ENCODE assay signal across 8 cellular contexts in the genomic region with DNA sequence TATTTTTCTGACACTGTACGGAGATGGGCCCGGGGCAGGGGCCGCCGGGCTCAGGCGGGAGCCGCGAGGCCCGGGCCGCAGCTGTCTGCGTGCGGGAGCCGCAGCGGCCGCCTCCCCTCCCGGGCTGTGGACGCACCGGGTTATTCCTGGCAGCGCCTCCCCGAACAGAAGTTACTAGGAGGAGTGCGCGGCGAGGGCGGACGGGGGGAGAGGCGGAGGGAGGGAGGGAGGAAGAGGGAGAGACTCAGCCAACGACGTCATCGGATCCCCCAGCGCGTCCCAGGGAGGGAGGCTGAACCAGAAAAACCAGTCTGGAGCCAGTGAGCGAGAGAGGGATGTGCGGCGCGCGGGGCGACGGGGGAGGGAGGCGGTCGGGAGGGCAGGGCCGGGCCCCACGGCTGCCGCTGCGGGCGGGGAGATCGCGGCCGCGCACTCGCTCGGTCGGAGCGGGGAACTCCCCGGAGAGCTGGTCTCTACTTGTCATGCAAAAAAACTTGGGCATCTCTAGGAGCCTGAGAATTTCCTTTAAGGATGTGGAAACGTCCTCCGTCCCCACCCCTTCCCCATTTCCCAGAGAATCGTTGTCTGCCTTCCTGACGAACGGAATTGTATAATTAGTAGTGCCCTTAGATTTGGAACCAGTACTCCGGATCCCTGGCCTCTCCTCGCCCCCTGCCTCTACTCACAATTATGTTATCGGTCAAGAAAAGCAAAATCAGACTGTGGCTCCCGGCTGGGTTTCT. TPM values are rescaled to one million over a fixed set of nuclear protein-coding genes. Genes with fewer than 3 reads are reported as not detected.
A peak's percentile ranks its signal among the peaks of the same experiment; 100 is the strongest.
DNase-seq lines count a peak whose midpoint lies in the region; ATAC-seq and TF ChIP-seq lines count a peak whose summit lies in the region.

No MANE protein-coding gene starts in this region.

- no peaks in the 10 kb centered on the region for H3K9me2 ChIP-seq in HCT116 (ENCODE audit: insufficient read depth)

- 1% methylated on average over 56 to 62 of the region's 62 CpGs for WGBS in heart right ventricle, 2 donors
- WGBS in tibial nerve, 2 donors, result 0 to 1% methylated on average over 48 to 61 of the region's 62 CpGs

- DNase-seq in EL (peak; percentile 99), HCT116 (ENCODE audit: low read depth, low spot score) (peak; percentile 95), NAMALWA (ENCODE audit: low spot score) (peak; percentile 81), T-helper 1 cell (peak; percentile 88 to 95 (median 94)), amniotic epithelial cell (ENCODE audit: low read depth) (peak; percentile 98), heart right ventricle (peak; percentile 97 to 99), pons (ENCODE audit: low spot score) (peak; percentile 95), tibial nerve (ENCODE audit: low spot score in 2 of 2) (peak; percentile 93 to 94)

- H3K9ac ChIP-seq in HCT116 (ENCODE audit: low read length), result peak overlapping the region; percentile 77

- no peaks in the 10 kb centered on the region for H4K20me1 ChIP-seq in HCT116 (ENCODE audit: insufficient read depth)

- intact Hi-C loops in HCT116 (cut with micrococcal nuclease) (loop anchor here (1.0 to 10.0 kb wide), 5 partner anchors 61 to 478 kb away; a partner anchor contains a TSS), heart right ventricle (cut with DNase I) (loop anchor here in 9 of 10 donors (2.0 to 10.0 kb wide), 17 partner anchors 20 to 478 kb away; a partner anchor contains a TSS)

- POLR2A ChIA-PET in HCT116 (lab: Charles Lee), result interaction anchor here (1.4 kb wide), 1 partner anchor 285 kb away, joined by 3 read pairs; no protein-coding TSS in a partner anchor

- H3K79me2 ChIP-seq in HCT116 (ENCODE audit: insufficient read depth, low read length), result peaks cover 8% of the 10 kb centered on the region; the same call in 1 of the 2 replicates

- H3K4me2 ChIP-seq in HCT116 (ENCODE audit: low read length), result peak overlapping the region; percentile 97

- TF ChIP-seq CTCF in HCT116 (IDR thresholded peaks at IDR 0.05 in 2 of 3, conservative IDR thresholded peaks at IDR 0.05 in 1 of 3; ENCODE audit: borderline replicate concordance in 1 of 3, insufficient read depth in 1 of 3, low read depth in 2 of 3, low read length in 2 of 3) (no peak), heart right ventricle (IDR thresholded peaks at IDR 0.05) (no peak), tibial nerve (IDR thresholded peaks at IDR 0.05) (peak in 1 of 5 experiments; percentile 0)

- ATAC-seq in HCT116 (peak; percentile 69), heart right ventricle (peak; percentile 81 to 93 (median 86))

- BruUV-seq in HCT116 (replicated peaks; lab: Mats Ljungman, UMichigan), result no TSS peak

- no peak for TF ChIP-seq POLR2A in HCT116 (IDR thresholded peaks at IDR 0.05; ENCODE audit: borderline replicate concordance, extremely low read depth, insufficient read depth, insufficient read length)
- peak; percentile 78 to 86 for TF ChIP-seq POLR2A in tibial nerve (IDR thresholded peaks at IDR 0.05)

- no peaks in the 10 kb centered on the region for H3K36me3 ChIP-seq in HCT116 (ENCODE audit: control insufficient read depth in 1 of 2, insufficient read depth in 2 of 2, low read length in 2 of 2)
- H3K36me3 ChIP-seq in heart right ventricle, result no peaks in the 10 kb centered on the region
- no peaks in the 10 kb centered on the region for H3K36me3 ChIP-seq in tibial nerve

- H3K27me3 ChIP-seq in HCT116 (ENCODE audit: insufficient read depth, low read length) (no peaks in the 10 kb centered on the region), heart right ventricle (no peaks in the 10 kb centered on the region), tibial nerve (no peaks in the 10 kb centered on the region)

- peak in 1 of 2 donors; percentile 96 for TF ChIP-seq EP300 in tibial nerve (IDR thresholded peaks at IDR 0.05)

- peak overlapping the region; percentile 67 for H2AFZ ChIP-seq in HCT116 (ENCODE audit: low read depth, low read length, poor library complexity, severe bottlenecking)

- no peaks in the 10 kb centered on the region for H3K9me3 ChIP-seq in HCT116 (ENCODE audit: control insufficient read depth in 1 of 2, insufficient read depth in 1 of 2, low read depth in 1 of 2, low read length in 2 of 2)
- H3K9me3 ChIP-seq in heart right ventricle, result no peaks in the 10 kb centered on the region
- no peaks in the 10 kb centered on the region for H3K9me3 ChIP-seq in tibial nerve

- CTCF ChIA-PET in HCT116 (lab: Charles Lee), result no interaction called here

- peak overlapping the region; percentile 69 for H3K27ac ChIP-seq in HCT116 (ENCODE audit: low read depth, low read length)
- H3K27ac ChIP-seq in heart right ventricle, result peak overlapping the region; percentile 90 to 100 (median 99)
- H3K27ac ChIP-seq in tibial nerve, result peak overlapping the region; percentile 94 to 99 (median 97)

- H3K4me3 ChIP-seq in HCT116 (replicated peaks in 1 of 2; ENCODE audit: low read depth in 1 of 2, low read length in 2 of 2), result peak overlapping the region; percentile 74 to 80
- H3K4me3 ChIP-seq in heart right ventricle, result peak overlapping the region; percentile 59 to 94 (median 90)
- H3K4me3 ChIP-seq in tibial nerve, result peak overlapping the region; percentile 63 to 94 (median 90)

- RAD21 ChIA-PET in HCT116 (lab: Charles Lee; ENCODE audit: low non-redundant PET in 1 of 2, low total read pairs in 2 of 2, uncharacterized antibody in 2 of 2, unreplicated experiment in 2 of 2), result no interaction called here

- H3K4me1 ChIP-seq in HCT116 (ENCODE audit: control insufficient read depth in 1 of 2, insufficient read depth in 2 of 2, low read length in 2 of 2) (peaks cover 20 to 32% of the 10 kb centered on the region in 2 experiments; a peak in 3 of 4 replicates), heart right ventricle (peaks cover 0 to 37% (median 23%) of the 10 kb centered on the region in 9 donors), tibial nerve (peaks cover 0 to 27% (median 10%) of the 10 kb centered on the region in 4 donors)

- no peak for TF ChIP-seq RAD21 in HCT116 (IDR thresholded peaks at IDR 0.05; ENCODE audit: low read depth)

TF ChIP-seq in HCT116, 20 proteins besides CTCF, POLR2A, EP300 and RAD21 (continues in another document):
- TF ChIP-seq, protein P1, sequence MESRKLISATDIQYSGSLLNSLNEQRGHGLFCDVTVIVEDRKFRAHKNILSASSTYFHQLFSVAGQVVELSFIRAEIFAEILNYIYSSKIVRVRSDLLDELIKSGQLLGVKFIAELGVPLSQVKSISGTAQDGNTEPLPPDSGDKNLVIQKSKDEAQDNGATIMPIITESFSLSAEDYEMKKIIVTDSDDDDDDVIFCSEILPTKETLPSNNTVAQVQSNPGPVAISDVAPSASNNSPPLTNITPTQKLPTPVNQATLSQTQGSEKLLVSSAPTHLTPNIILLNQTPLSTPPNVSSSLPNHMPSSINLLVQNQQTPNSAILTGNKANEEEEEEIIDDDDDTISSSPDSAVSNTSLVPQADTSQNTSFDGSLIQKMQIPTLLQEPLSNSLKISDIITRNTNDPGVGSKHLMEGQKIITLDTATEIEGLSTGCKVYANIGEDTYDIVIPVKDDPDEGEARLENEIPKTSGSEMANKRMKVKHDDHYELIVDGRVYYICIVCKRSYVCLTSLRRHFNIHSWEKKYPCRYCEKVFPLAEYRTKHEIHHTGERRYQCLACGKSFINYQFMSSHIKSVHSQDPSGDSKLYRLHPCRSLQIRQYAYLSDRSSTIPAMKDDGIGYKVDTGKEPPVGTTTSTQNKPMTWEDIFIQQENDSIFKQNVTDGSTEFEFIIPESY (IDR thresholded peaks at IDR 0.05; ENCODE audit: extremely low read depth, insufficient replicate concordance, low read length), result no peak
- TF ChIP-seq YY1 (IDR thresholded peaks at IDR 0.05; ENCODE audit: extremely low read depth, insufficient replicate concordance, low read depth, low read length) (peak; percentile 75), ZFX (IDR thresholded peaks at IDR 0.05) (no peak), ZNF274 (IDR thresholded peaks at IDR 0.05; ENCODE audit: low read depth, low read length) (no peak), POLR2AphosphoS5 (IDR thresholded peaks at IDR 0.05; ENCODE audit: low read depth, low read length) (peak; percentile 75), SIN3A (IDR thresholded peaks at IDR 0.05; ENCODE audit: low read depth) (peak; percentile 82), EGR1 (IDR thresholded peaks at IDR 0.05; ENCODE audit: low read depth) (no peak; the same call in 1 of the 2 replicates), EZH2 (IDR thresholded peaks at IDR 0.05) (no peak), JUND (IDR thresholded peaks at IDR 0.05) (no peak; the same call in 1 of the 2 replicates), ELF1 (IDR thresholded peaks at IDR 0.05; ENCODE audit: borderline replicate concordance, low read depth) (no peak), TCF7L2 (IDR thresholded peaks at IDR 0.05; ENCODE audit: borderline replicate concordance, extremely low read depth, insufficient read depth, insufficient read length) (no peak)
- TF ChIP-seq, protein P2, sequence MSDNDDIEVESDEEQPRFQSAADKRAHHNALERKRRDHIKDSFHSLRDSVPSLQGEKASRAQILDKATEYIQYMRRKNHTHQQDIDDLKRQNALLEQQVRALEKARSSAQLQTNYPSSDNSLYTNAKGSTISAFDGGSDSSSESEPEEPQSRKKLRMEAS (IDR thresholded peaks at IDR 0.05), result peak; percentile 69

RNA-seq across cellular contexts. Expression of a gene that starts 1.4 kb away (rescaled TPM):
- 8.1 TPM for total RNA-seq in HCT116 (2021; ENCODE audit: unreplicated experiment)
- polyA plus RNA-seq in HCT116 (2012), result 5.4 and 5.8 TPM in 2 replicates
- 10 to 100 TPM; 10.3 to 31.6 (median 21.7) TPM for total RNA-seq in heart right ventricle
- polyA plus RNA-seq in heart right ventricle, result 1 to 10 TPM; 2.1 to 2.9 TPM
- total RNA-seq in tibial nerve, result 10 to 100 TPM; 15.9 to 24.0 (median 19.9) TPM

Comparison
In these comparisons a context has a peak if more than half of its experiments do, and no peak if none do; other contexts are left out.
1. Peak in every context shown above with its lines: DNase-seq, ATAC-seq, H3K4me3 ChIP-seq and H3K27ac ChIP-seq.